ENCODE assay signal across 20 cellular contexts in the genomic region with DNA sequence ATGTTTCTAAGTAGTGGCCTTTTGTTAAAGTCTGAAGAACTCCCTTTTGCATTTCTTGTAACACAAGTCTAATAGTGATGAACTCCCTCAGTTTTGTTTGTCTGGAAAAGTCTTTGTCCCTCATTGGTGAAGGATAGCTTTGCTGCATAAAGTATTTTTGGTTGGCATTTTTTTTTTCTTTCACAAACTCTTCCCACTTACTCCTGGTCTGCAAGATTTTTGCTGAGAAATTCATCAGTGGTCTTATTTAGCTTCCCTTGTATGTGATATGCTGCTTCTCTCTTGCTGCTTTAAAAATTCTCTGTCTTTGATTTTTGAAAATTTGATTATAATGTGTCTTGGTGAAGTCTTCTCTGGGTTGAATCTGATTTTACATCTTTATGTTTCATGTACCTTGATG.
"Had no signal": no experiment of that assay in that cellular context is flagged by ENCODE, and none has a peak within 500 bp of the region (broad histone marks: within the 10 kb centered on the region; RNA-seq: fewer than 3 reads in every experiment).

No MANE protein-coding gene starts in this region.

- H3K4me3 ChIP-seq: coronary artery, prostate gland, right atrium auricular region, sigmoid colon, stomach, thyroid gland had no signal

- H3K4me1 ChIP-seq: prostate gland, right atrium auricular region, sigmoid colon, stomach, thyroid gland had no signal

- FAIRE-seq: endometrium, frontal cortex, keratinocyte had no signal

- DNase-seq: effector memory CD8-positive, alpha-beta T cell; mesenchymal stem cell; midbrain; naive thymus-derived CD4-positive, alpha-beta T cell; nephron progenitor cell; nucleus accumbens; sigmoid colon; stimulated activated CD4-positive, alpha-beta T cell treated with anti-CD3 and anti-CD28 coated beads, Interleukin-2, amount 100 ng/mL, for 24 hours; stimulated activated CD4-positive, alpha-beta T cell treated with anti-CD3 and anti-CD28 coated beads, Interleukin-4, amount 100 ng/mL, for 24 hours; stimulated activated naive CD4-positive, alpha-beta T cell treated with Interleukin-2 at 50 U/mL for 16 hours; stomach; thyroid gland had no signal

- H3K36me3 ChIP-seq: prostate gland, right atrium auricular region, thyroid gland had no signal

- H3K9me3 ChIP-seq: prostate gland, thyroid gland had no signal

- ATAC-seq: effector memory CD8-positive, alpha-beta T cell; left lobe of liver; naive thymus-derived CD4-positive, alpha-beta T cell; stimulated activated effector memory CD8-positive, alpha-beta T cell treated with anti-CD3 and anti-CD28 coated beads, Interleukin-12 subunit alpha, Interleukin-12 subunit beta, amount 100 ng/mL, for 72 hours had no signal

- H3K27ac ChIP-seq: coronary artery, prostate gland, right atrium auricular region, sigmoid colon, stomach, thyroid gland had no signal

- H3K27me3 ChIP-seq: right atrium auricular region, sigmoid colon, stomach, thyroid gland had no signal
